ENCODE assay signal across 29 cellular contexts in genomic region chr7:100398239-100398638, GRCh38. TPM values are rescaled to one million over a fixed set of nuclear protein-coding genes. Genes with fewer than 3 reads are reported as not detected.
A peak's percentile ranks its signal among the peaks of the same experiment; 100 is the strongest.
DNase-seq lines count a peak whose midpoint lies in the region; ATAC-seq and TF ChIP-seq lines count a peak whose summit lies in the region.
"Had no signal": no experiment of that assay in that cellular context is flagged by ENCODE, and none has a peak within 500 bp of the region (broad histone marks: within the 10 kb centered on the region; RNA-seq: fewer than 3 reads in every experiment).

No MANE protein-coding gene starts in this region.

- DNase-seq in activated CD4-positive, alpha-beta T cell treated with anti-CD3 and anti-CD28 coated beads, Interleukin-2, amount 10 ng/mL, durations not matched to agents 7 days and 5 days: no peak
- DNase-seq in activated CD4-positive, alpha-beta T cell treated with anti-CD3 and anti-CD28 coated beads, Interleukin-2, amount 50 U/mL, for 1 hour: no peak
- DNase-seq in immature natural killer cell: no peak
- DNase-seq in stimulated activated effector memory CD8-positive, alpha-beta T cell treated with anti-CD3 and anti-CD28 coated beads, Interleukin-12 subunit alpha, Interleukin-12 subunit beta, amount 100 ng/mL, for 72 hours (ENCODE audit: low spot score in 2 of 2): no peak
- no peak for DNase-seq in hepatocyte (ENCODE audit: low spot score)
- no peak for DNase-seq in NCI-H146 treated with DMSO at 0.1 percent for 48 hours (lab: John Stamatoyannopoulos, UW; ENCODE audit: unreplicated experiment)
- DNase-seq: activated CD4-positive, alpha-beta T cell treated with anti-CD3 and anti-CD28 coated beads, Interleukin-2, amount 10 ng/mL, durations not matched to agents 24 days and 14 days; activated gamma-delta T cell; activated T-cell treated with anti-CD3 and anti-CD28 coated beads, Interleukin-2, amount 50 U/mL, for 24 hours; DMS 273 treated with DMSO at 0.1 percent for 48 hours; effector CD4-positive, alpha-beta T cell; hypothalamus; left cardiac atrium; NCI-H146; NCI-H446 treated with DMSO at 0.1 percent for 48 hours; NCI-H774; SIG-M5; stimulated activated CD4-positive, alpha-beta T cell treated with anti-CD3 and anti-CD28 coated beads, Interleukin-1b, Interleukin-23, amount 100 ng/mL, for 48 hours; stomach; thyroid gland had no signal

- H3K4me3 ChIP-seq in hepatocyte: no peak overlapping the region
- H3K4me3 ChIP-seq: HAP-1, lung, right atrium auricular region, stomach, thyroid gland, vagina had no signal

- no peaks in the 10 kb centered on the region for H3K9me3 ChIP-seq in hepatocyte (ENCODE audit: low read depth)
- H3K9me3 ChIP-seq: HAP-1, right atrium auricular region, stomach, thyroid gland, vagina had no signal

- no peaks in the 10 kb centered on the region for H3K9me3 Mint-ChIP-seq in activated CD4-positive, alpha-beta T cell treated with anti-CD3 and anti-CD28 coated beads, Interleukin-2, amount 10 ng/mL, durations not matched to agents 7 days and 5 days
- H3K9me3 Mint-ChIP-seq in IgD-negative memory B cell (no peaks in the 10 kb centered on the region), immature natural killer cell (no peaks in the 10 kb centered on the region)
- H3K9me3 Mint-ChIP-seq in stimulated activated effector memory CD8-positive, alpha-beta T cell treated with anti-CD3 and anti-CD28 coated beads, Interleukin-12 subunit alpha, Interleukin-12 subunit beta, amount 100 ng/mL, for 72 hours: no peaks in the 10 kb centered on the region
- H3K9me3 Mint-ChIP-seq: activated CD4-positive, alpha-beta T cell treated with anti-CD3 and anti-CD28 coated beads, Interleukin-2, amount 10 ng/mL, durations not matched to agents 24 days and 14 days; activated T-cell treated with anti-CD3 and anti-CD28 coated beads, Interleukin-2, amount 50 U/mL, for 24 hours; brain had no signal

- H2AFZ ChIP-seq in hepatocyte: no peak overlapping the region

- no peaks in the 10 kb centered on the region for H4K20me1 ChIP-seq in hepatocyte (ENCODE audit: insufficient read depth, poor library complexity, severe bottlenecking)

- peaks cover 21% of the 10 kb centered on the region for H3K27me3 Mint-ChIP-seq in activated CD4-positive, alpha-beta T cell treated with anti-CD3 and anti-CD28 coated beads, Interleukin-2, amount 10 ng/mL, durations not matched to agents 7 days and 5 days
- peaks cover 2% of the 10 kb centered on the region for H3K27me3 Mint-ChIP-seq in IgD-negative memory B cell
- H3K27me3 Mint-ChIP-seq in immature natural killer cell (ENCODE audit: low read depth in 3 of 3): peaks cover 0 to 1% (median 1%) of the 10 kb centered on the region in 3 donors

- peak overlapping the region; percentile 5 for H3K27ac Mint-ChIP-seq in activated CD4-positive, alpha-beta T cell treated with anti-CD3 and anti-CD28 coated beads, Interleukin-2, amount 10 ng/mL, durations not matched to agents 7 days and 5 days
- H3K27ac Mint-ChIP-seq in IgD-negative memory B cell (peak overlapping the region in 2 of 3 donors; percentile 59 to 65), immature natural killer cell (peak overlapping the region; percentile 54 to 85 (median 68))
- peak overlapping the region; percentile 74 for H3K27ac Mint-ChIP-seq in stimulated activated effector memory CD8-positive, alpha-beta T cell treated with anti-CD3 and anti-CD28 coated beads, Interleukin-12 subunit alpha, Interleukin-12 subunit beta, amount 100 ng/mL, for 72 hours
- H3K27ac Mint-ChIP-seq: activated CD4-positive, alpha-beta T cell treated with anti-CD3 and anti-CD28 coated beads, Interleukin-2, amount 10 ng/mL, durations not matched to agents 24 days and 14 days; activated T-cell treated with anti-CD3 and anti-CD28 coated beads, Interleukin-2, amount 50 U/mL, for 24 hours had no signal

- no peaks in the 10 kb centered on the region for H3K36me3 Mint-ChIP-seq in activated CD4-positive, alpha-beta T cell treated with anti-CD3 and anti-CD28 coated beads, Interleukin-2, amount 10 ng/mL, durations not matched to agents 7 days and 5 days (ENCODE audit: low read depth)
- H3K36me3 Mint-ChIP-seq in IgD-negative memory B cell (peaks cover 12% of the 10 kb centered on the region), immature natural killer cell (peaks cover 5 to 10% (median 6%) of the 10 kb centered on the region in 3 donors)
- peaks cover 11% of the 10 kb centered on the region for H3K36me3 Mint-ChIP-seq in stimulated activated effector memory CD8-positive, alpha-beta T cell treated with anti-CD3 and anti-CD28 coated beads, Interleukin-12 subunit alpha, Interleukin-12 subunit beta, amount 100 ng/mL, for 72 hours
- H3K36me3 Mint-ChIP-seq: brain had no signal

- no peaks in the 10 kb centered on the region for H3K4me1 ChIP-seq in hepatocyte (ENCODE audit: insufficient read depth)
- H3K4me1 ChIP-seq: HAP-1, right atrium auricular region, thyroid gland, vagina had no signal

- POLR2A ChIA-PET in activated CD4-positive, alpha-beta T cell treated with anti-CD3 and anti-CD28 coated beads, Interleukin-2, amount 10 ng/mL, durations not matched to agents 7 days and 5 days (lab: Charles Lee): interaction anchor here (1.2 kb wide), 1 partner anchor 31 kb away, joined by 5 read pairs; the partner anchor contains the start of gene ZCWPW1

- no peaks in the 10 kb centered on the region for H3K9me2 ChIP-seq in hepatocyte (replicated peaks; ENCODE audit: insufficient read depth)

- peaks cover 27% of the 10 kb centered on the region for H3K4me1 Mint-ChIP-seq in activated CD4-positive, alpha-beta T cell treated with anti-CD3 and anti-CD28 coated beads, Interleukin-2, amount 10 ng/mL, durations not matched to agents 7 days and 5 days
- H3K4me1 Mint-ChIP-seq in IgD-negative memory B cell (peaks cover 23 to 34% (median 26%) of the 10 kb centered on the region in 3 donors), immature natural killer cell (peaks cover 34 to 36% of the 10 kb centered on the region in 2 donors)
- peaks cover 22% of the 10 kb centered on the region for H3K4me1 Mint-ChIP-seq in stimulated activated effector memory CD8-positive, alpha-beta T cell treated with anti-CD3 and anti-CD28 coated beads, Interleukin-12 subunit alpha, Interleukin-12 subunit beta, amount 100 ng/mL, for 72 hours

- peaks cover 4% of the 10 kb centered on the region for H3K27me3 ChIP-seq in hepatocyte
- H3K27me3 ChIP-seq: right atrium auricular region, stomach, thyroid gland, vagina had no signal

- no peak overlapping the region for H3K4me3 Mint-ChIP-seq in activated CD4-positive, alpha-beta T cell treated with anti-CD3 and anti-CD28 coated beads, Interleukin-2, amount 10 ng/mL, durations not matched to agents 7 days and 5 days
- H3K4me3 Mint-ChIP-seq in IgD-negative memory B cell (no peak overlapping the region), immature natural killer cell (peak overlapping the region in 4 of 5 donors; percentile 36 to 66 (median 46))
- H3K4me3 Mint-ChIP-seq in stimulated activated effector memory CD8-positive, alpha-beta T cell treated with anti-CD3 and anti-CD28 coated beads, Interleukin-12 subunit alpha, Interleukin-12 subunit beta, amount 100 ng/mL, for 72 hours: no peak overlapping the region
- H3K4me3 Mint-ChIP-seq: activated CD4-positive, alpha-beta T cell treated with anti-CD3 and anti-CD28 coated beads, Interleukin-2, amount 10 ng/mL, durations not matched to agents 24 days and 14 days; activated T-cell treated with anti-CD3 and anti-CD28 coated beads, Interleukin-2, amount 50 U/mL, for 24 hours; brain had no signal

- H3K79me2 ChIP-seq in hepatocyte: no peaks in the 10 kb centered on the region

- ATAC-seq in stimulated activated effector memory CD8-positive, alpha-beta T cell treated with anti-CD3 and anti-CD28 coated beads, Interleukin-12 subunit alpha, Interleukin-12 subunit beta, amount 100 ng/mL, for 72 hours: no peak
- no peak for ATAC-seq in GM21723 (IDR thresholded peaks at IDR 0.05; ENCODE audit: unreplicated experiment)

- no peak for TF ChIP-seq CTCF in hepatocyte (IDR thresholded peaks at IDR 0.05; ENCODE audit: poor library complexity)

- H3K27ac ChIP-seq in hepatocyte: no peak overlapping the region
- H3K27ac ChIP-seq: epithelial cell of prostate, right atrium auricular region, stomach, thyroid gland, vagina had no signal

- no peak overlapping the region for H3K4me2 ChIP-seq in hepatocyte

- WGBS in hepatocyte (ENCODE audit: low lambda C conversion rate, missing lambda C conversion rate): 41% methylated on average over 2 of the region's 2 CpGs

- CTCF ChIA-PET in activated CD4-positive, alpha-beta T cell treated with anti-CD3 and anti-CD28 coated beads, Interleukin-2, amount 10 ng/mL, durations not matched to agents 7 days and 5 days (lab: Charles Lee): no interaction called here

- no peaks in the 10 kb centered on the region for H3K36me3 ChIP-seq in hepatocyte (replicated peaks; ENCODE audit: insufficient read depth, low read depth)
- H3K36me3 ChIP-seq: HAP-1, thyroid gland, vagina had no signal

RNA-seq across cellular contexts. Expression of gene PILRA, which starts 25.0 kb away (rescaled TPM):
- 1 to 10 TPM; 1.8 to 2.7 TPM for total RNA-seq in activated CD4-positive, alpha-beta T cell treated with anti-CD3 and anti-CD28 coated beads, Interleukin-2, amount 10 ng/mL, durations not matched to agents 7 days and 5 days
- polyA plus RNA-seq in IgD-negative memory B cell (2.3 TPM), immature natural killer cell (1 to 10 TPM; 1.5 to 2.4 (median 2.0) TPM), hepatocyte (1.1 and 3.0 TPM in 2 replicates)
- total RNA-seq in hepatocyte: 0.24 and 2.2 TPM in 2 replicates
- total RNA-seq: A172 had no signal

RNA-seq across cellular contexts. Expression of gene ZCWPW1, which starts 30.3 kb away (rescaled TPM):
- 1 to 10 TPM; 2.4 to 2.7 TPM for total RNA-seq in activated CD4-positive, alpha-beta T cell treated with anti-CD3 and anti-CD28 coated beads, Interleukin-2, amount 10 ng/mL, durations not matched to agents 7 days and 5 days
- polyA plus RNA-seq in IgD-negative memory B cell (12.1 TPM), immature natural killer cell (1 to 10 TPM; 4.1 to 5.9 (median 5.7) TPM), hepatocyte (3.3 and 4.9 TPM in 2 replicates)
- total RNA-seq in hepatocyte: 1.8 and 2.2 TPM in 2 replicates

RNA-seq across cellular contexts. Expression of gene MEPCE, which starts 31.4 kb away (rescaled TPM):
- total RNA-seq in activated CD4-positive, alpha-beta T cell treated with anti-CD3 and anti-CD28 coated beads, Interleukin-2, amount 10 ng/mL, durations not matched to agents 7 days and 5 days: 10 to 100 TPM; 49.1 to 50.5 TPM
- polyA plus RNA-seq in IgD-negative memory B cell (19.8 TPM), immature natural killer cell (10 to 100 TPM in 1 of 3 donors, 1 to 10 TPM in 2; 3.0 to 12.1 (median 8.3) TPM), hepatocyte (15.8 and 17.2 TPM in 2 replicates)
- 20.9 and 23.1 TPM in 2 replicates for total RNA-seq in hepatocyte

RNA-seq across cellular contexts. Expression of gene PPP1R35, which starts 38.1 kb away (rescaled TPM):
- 10 to 100 TPM; 67.9 to 77.9 TPM for total RNA-seq in activated CD4-positive, alpha-beta T cell treated with anti-CD3 and anti-CD28 coated beads, Interleukin-2, amount 10 ng/mL, durations not matched to agents 7 days and 5 days
- 39.3 TPM for polyA plus RNA-seq in IgD-negative memory B cell
- 10 to 100 TPM; 25.7 to 42.2 (median 41.8) TPM for polyA plus RNA-seq in immature natural killer cell
- total RNA-seq in hepatocyte: 10.0 and 12.8 TPM in 2 replicates
- 39.6 and 50.3 TPM in 2 replicates for polyA plus RNA-seq in hepatocyte

RNA-seq across cellular contexts. Expression of gene PILRB, which starts 40.3 kb away (rescaled TPM):
- total RNA-seq in activated CD4-positive, alpha-beta T cell treated with anti-CD3 and anti-CD28 coated beads, Interleukin-2, amount 10 ng/mL, durations not matched to agents 7 days and 5 days: 10 to 100 TPM; 50.6 to 56.2 TPM
- polyA plus RNA-seq in IgD-negative memory B cell: 14.3 TPM
- polyA plus RNA-seq in immature natural killer cell: 10 to 100 TPM; 12.2 to 42.1 (median 12.2) TPM
- total RNA-seq in hepatocyte: 17.8 and 33.2 TPM in 2 replicates
- 37.4 and 63.4 TPM in 2 replicates for polyA plus RNA-seq in hepatocyte

Comparison
In these comparisons a context has a peak if more than half of its experiments do, and no peak if none do; other contexts are left out.
1. H3K27ac Mint-ChIP-seq: peak in every context shown above with its lines; median percentile 74 in stimulated activated effector memory CD8-positive, alpha-beta T cell treated with anti-CD3 and anti-CD28 coated beads, Interleukin-12 subunit alpha, Interleukin-12 subunit beta, amount 100 ng/mL, for 72 hours; 68 in immature natural killer cell; 62 in IgD-negative memory B cell; 5 in activated CD4-positive, alpha-beta T cell treated with anti-CD3 and anti-CD28 coated beads, Interleukin-2, amount 10 ng/mL, durations not matched to agents 7 days and 5 days.
2. H3K4me3 Mint-ChIP-seq: peak in immature natural killer cell (4 of 5); none in activated CD4-positive, alpha-beta T cell treated with anti-CD3 and anti-CD28 coated beads, Interleukin-2, amount 10 ng/mL, durations not matched to agents 7 days and 5 days (single experiment), IgD-negative memory B cell (0 of 4) and stimulated activated effector memory CD8-positive, alpha-beta T cell treated with anti-CD3 and anti-CD28 coated beads, Interleukin-12 subunit alpha, Interleukin-12 subunit beta, amount 100 ng/mL, for 72 hours (single experiment).